In genomic region chr18:2597639-2598038, GRCh38 we compare ENCODE assay signal across 19 cellular contexts. TPM values are rescaled to one million over a fixed set of nuclear protein-coding genes. Genes with fewer than 3 reads are reported as not detected.
DNase-seq lines count a peak whose midpoint lies in the region; ATAC-seq, FAIRE-seq and TF ChIP-seq lines count a peak whose summit lies in the region.
"Had no signal": no experiment of that assay in that cellular context is flagged by ENCODE, and none has a peak within 500 bp of the region (broad histone marks: within the 10 kb centered on the region; RNA-seq: fewer than 3 reads in every experiment).

No MANE protein-coding gene starts in this region.

- H3K27ac ChIP-seq in HepG2 (ENCODE audit: extremely low read length, insufficient read depth, low read length), result no peak overlapping the region
- no peak overlapping the region for H3K27ac ChIP-seq in right lobe of liver
- H3K27ac ChIP-seq in K562 (ENCODE audit: extremely low read depth, low read depth, low read length), result no peak overlapping the region
- no peak overlapping the region for H3K27ac ChIP-seq in uterus
- H3K27ac ChIP-seq: BLaER1 treated with 17β-estradiol and CSF1 and Interleukin-3, amounts not matched to agents 10 nM and 100 nM had no signal

- no peak for TF ChIP-seq RAD21 in HepG2 (CRISPR knock-in tag; IDR thresholded peaks at IDR 0.05)
- no peak for TF ChIP-seq RAD21 in K562 (CRISPR knock-in tag; conservative IDR thresholded peaks at IDR 0.05 in 1 of 2, IDR thresholded peaks at IDR 0.05 in 1 of 2)

- POLR2A ChIA-PET in HepG2 (lab: Yijun Ruan, JAX) (no interaction called here), K562 (lab: Yijun Ruan, JAX) (interaction anchor here (0.6 kb wide), 1 partner anchor 27 kb away, joined by 4 read pairs; no protein-coding TSS in a partner anchor)

- H3K79me2 ChIP-seq in HepG2 (ENCODE audit: insufficient read depth, low read length) (no peaks in the 10 kb centered on the region), K562 (ENCODE audit: control insufficient read depth, insufficient read depth, low read length) (no peaks in the 10 kb centered on the region)

- H3K4me2 ChIP-seq in HepG2 (ENCODE audit: low read depth, low read length), result no peak overlapping the region
- no peak overlapping the region for H3K4me2 ChIP-seq in K562 (ENCODE audit: insufficient read depth, low read length)
- H3K4me2 ChIP-seq: BLaER1 treated with 17β-estradiol and CSF1 and Interleukin-3, amounts not matched to agents 10 nM and 100 nM had no signal

- WGBS in HepG2 (ENCODE audit: low lambda C conversion rate), result 97% methylated on average over 5 of the region's 5 CpGs
- 74% methylated on average over 5 of the region's 5 CpGs for WGBS in right lobe of liver (ENCODE audit: insufficient coverage, low coverage, low lambda C conversion rate, missing lambda C conversion rate)
- 98% methylated on average over 2 of the region's 5 CpGs for WGBS in K562 (ENCODE audit: insufficient coverage, low coverage, missing lambda C conversion rate)

- H3K4me1 ChIP-seq in HepG2 (ENCODE audit: insufficient read depth, low read length), result no peaks in the 10 kb centered on the region
- no peaks in the 10 kb centered on the region for H3K4me1 ChIP-seq in right lobe of liver
- H3K4me1 ChIP-seq in K562 (replicated peaks in 1 of 2; ENCODE audit: control insufficient read depth in 2 of 2, insufficient read depth in 2 of 2, low read length in 2 of 2), result no peaks in the 10 kb centered on the region
- H3K4me1 ChIP-seq in uterus, result no peaks in the 10 kb centered on the region
- H3K4me1 ChIP-seq: HAP-1 had no signal

- in situ Hi-C loops in HepG2 (cut with HindIII; ENCODE audit: extremely low pct_ligation_motif_present, low pct_unique_long_range_greater_than_20kb), result no loop called here
- in situ Hi-C loops in K562 (cut with MboI), result no loop called here

- DNase-seq in T-helper 1 cell (no peak), HepG2 (ENCODE audit: low spot score) (no peak), right lobe of liver (no peak), K562 (ENCODE audit: extremely low read depth in 1 of 4, low spot score in 3 of 4) (no peak), uterus (no peak), GM19240 (ENCODE audit: insufficient read length, low spot score) (no peak)
- DNase-seq in stimulated activated CD4-positive, alpha-beta T cell treated with anti-CD3 and anti-CD28 coated beads, Interleukin-2, amount 100 ng/mL, for 48 hours, result no peak
- DNase-seq: 8988T, DMS53, IMR-90, NCI-H1930, NCI-H2171, NCI-H510A, NCI-H82 had no signal

- no peak for TF ChIP-seq EP300 in HepG2 (IDR thresholded peaks at IDR 0.05; ENCODE audit: low read depth in 2 of 2, low read length in 2 of 2)
- TF ChIP-seq EP300 in HepG2 (CRISPR knock-in tag; IDR thresholded peaks at IDR 0.05; ENCODE audit: borderline replicate concordance), result no peak
- TF ChIP-seq EP300 in K562 (IDR thresholded peaks at IDR 0.05; ENCODE audit: low read length), result no peak

- TF ChIP-seq CTCF in HepG2 (CRISPR knock-in tag; IDR thresholded peaks at IDR 0.05) (no peak), right lobe of liver (IDR thresholded peaks at IDR 0.05) (no peak), K562 (IDR thresholded peaks at IDR 0.05 in 2 of 3, conservative IDR thresholded peaks at IDR 0.05 in 1 of 3; ENCODE audit: insufficient read depth in 2 of 3, low read depth in 1 of 3, low read length in 3 of 3) (no peak), uterus (IDR thresholded peaks at IDR 0.05) (no peak)

- H3K4me3 ChIP-seq in HepG2 (replicated peaks in 1 of 3; ENCODE audit: insufficient read depth in 1 of 3, low read depth in 2 of 3, low read length in 3 of 3) (no peak overlapping the region), right lobe of liver (no peak overlapping the region), K562 (no peak overlapping the region), uterus (no peak overlapping the region)
- H3K4me3 ChIP-seq: BLaER1 treated with 17β-estradiol and CSF1 and Interleukin-3, amounts not matched to agents 10 nM and 100 nM; HAP-1 had no signal

- FAIRE-seq in HepG2 (lab: Jason Lieb, UNC) (peak; percentile 36), K562 (lab: Jason Lieb, UNC) (no peak)
- FAIRE-seq: GM18507, RCC 7860 had no signal

- H3K4me3 Mint-ChIP-seq in T-helper 1 cell treated with Interleukin-12 subunit alpha and Interleukin-12 subunit beta and Interleukin-4 antibody, amounts not matched to agents 30 μg/mL and 1 μg/mL, for 36 hours, result peak overlapping the region; percentile 8

- no peak overlapping the region for H3K9ac ChIP-seq in HepG2 (ENCODE audit: insufficient read depth, low read depth, low read length)
- H3K9ac ChIP-seq in K562 (ENCODE audit: insufficient read depth in 1 of 2, low read depth in 2 of 2, low read length in 2 of 2), result no peak overlapping the region
- H3K9ac ChIP-seq: BLaER1 treated with 17β-estradiol and CSF1 and Interleukin-3, amounts not matched to agents 10 nM and 100 nM had no signal

- H3K27me3 ChIP-seq in HepG2 (ENCODE audit: control insufficient read depth in 1 of 2, insufficient read depth in 2 of 2, low read length in 2 of 2), result no peaks in the 10 kb centered on the region
- no peaks in the 10 kb centered on the region for H3K27me3 ChIP-seq in right lobe of liver
- no peaks in the 10 kb centered on the region for H3K27me3 ChIP-seq in K562 (ENCODE audit: control insufficient read depth in 2 of 2, insufficient read depth in 2 of 2, low read length in 2 of 2)
- H3K27me3 ChIP-seq in uterus, result no peaks in the 10 kb centered on the region
- H3K27me3 ChIP-seq: BLaER1 treated with 17β-estradiol and CSF1 and Interleukin-3, amounts not matched to agents 10 nM and 100 nM had no signal

- H3K9me3 ChIP-seq in HepG2 (ENCODE audit: low read length), result no peaks in the 10 kb centered on the region
- no peaks in the 10 kb centered on the region for H3K9me3 ChIP-seq in right lobe of liver
- H3K9me3 ChIP-seq in K562 (replicated peaks; ENCODE audit: control insufficient read depth, insufficient read depth, low read depth, low read length), result no peaks in the 10 kb centered on the region
- no peaks in the 10 kb centered on the region for H3K9me3 ChIP-seq in uterus
- H3K9me3 ChIP-seq: HAP-1 had no signal

- peaks cover 2 to 30% of the 10 kb centered on the region in 2 experiments; a peak in 4 of 5 replicates for H3K36me3 ChIP-seq in HepG2 (replicated peaks in 1 of 2; ENCODE audit: control insufficient read depth in 1 of 2, insufficient read depth in 2 of 2, low read length in 2 of 2)
- H3K36me3 ChIP-seq in right lobe of liver, result no peaks in the 10 kb centered on the region
- peaks cover 80% of the 10 kb centered on the region for H3K36me3 ChIP-seq in K562 (ENCODE audit: control insufficient read depth, insufficient read depth, low read length)
- H3K36me3 ChIP-seq in uterus, result no peaks in the 10 kb centered on the region

- TF ChIP-seq POLR2A in HepG2 (IDR thresholded peaks at IDR 0.05; ENCODE audit: insufficient read depth in 1 of 2, low read depth in 2 of 2, low read length in 2 of 2) (no peak), right lobe of liver (IDR thresholded peaks at IDR 0.05) (no peak), K562 (conservative IDR thresholded peaks at IDR 0.05) (peak; percentile 51), uterus (IDR thresholded peaks at IDR 0.05) (no peak)

- no peaks in the 10 kb centered on the region for H3K27me3 Mint-ChIP-seq in T-helper 1 cell treated with Interleukin-12 subunit alpha and Interleukin-12 subunit beta and Interleukin-4 antibody, amounts not matched to agents 30 μg/mL and 1 μg/mL, for 36 hours (ENCODE audit: low read depth)

- H4K20me1 ChIP-seq in HepG2 (ENCODE audit: insufficient read depth, low read length) (no peaks in the 10 kb centered on the region), K562 (replicated peaks; ENCODE audit: control insufficient read depth, insufficient read depth, low read length) (no peaks in the 10 kb centered on the region)
- H4K20me1 ChIP-seq: BLaER1 treated with 17β-estradiol and CSF1 and Interleukin-3, amounts not matched to agents 10 nM and 100 nM had no signal

- no peak overlapping the region for H3K27ac Mint-ChIP-seq in T-helper 1 cell treated with Interleukin-12 subunit alpha and Interleukin-12 subunit beta and Interleukin-4 antibody, amounts not matched to agents 30 μg/mL and 1 μg/mL, for 36 hours

- ATAC-seq in HepG2 (no peak), right lobe of liver (no peak), K562 (peak; percentile 42; the same call in 1 of the 3 replicates)

- no peaks in the 10 kb centered on the region for H3K9me1 ChIP-seq in K562 (ENCODE audit: control insufficient read depth, insufficient read depth, low read length)

- peaks cover 4% of the 10 kb centered on the region for H3K9me3 Mint-ChIP-seq in T-helper 1 cell treated with Interleukin-12 subunit alpha and Interleukin-12 subunit beta and Interleukin-4 antibody, amounts not matched to agents 30 μg/mL and 1 μg/mL, for 36 hours

- H2AFZ ChIP-seq in HepG2 (ENCODE audit: low read length), result no peak overlapping the region
- no peak overlapping the region for H2AFZ ChIP-seq in K562 (ENCODE audit: low read depth, low read length)

- no TSS peak for BruUV-seq in HepG2 (replicated peaks; lab: Mats Ljungman, UMichigan)
- BruUV-seq in K562 (replicated peaks; lab: Mats Ljungman, UMichigan), result no TSS peak

- intact Hi-C loops in HepG2 (cut with micrococcal nuclease; ENCODE audit: unreplicated experiment) (no loop called here), right lobe of liver (cut with DNase I) (no loop called here), K562 (cut with micrococcal nuclease) (no loop called here), uterus (cut with DNase I; ENCODE audit: low total_unique reads) (no loop called here)

- CTCF ChIA-PET in HepG2 (lab: Yijun Ruan, JAX; ENCODE audit: low intra/inter-chr PET ratio, low total read pairs), result no interaction called here
- CTCF ChIA-PET in K562 (lab: Yijun Ruan, JAX; ENCODE audit: low intra/inter-chr PET ratio), result no interaction called here

- H3K36me3 Mint-ChIP-seq in T-helper 1 cell treated with Interleukin-12 subunit alpha and Interleukin-12 subunit beta and Interleukin-4 antibody, amounts not matched to agents 30 μg/mL and 1 μg/mL, for 36 hours (ENCODE audit: low read depth), result peaks cover 37% of the 10 kb centered on the region

- peaks cover 32% of the 10 kb centered on the region for H3K4me1 Mint-ChIP-seq in T-helper 1 cell treated with Interleukin-12 subunit alpha and Interleukin-12 subunit beta and Interleukin-4 antibody, amounts not matched to agents 30 μg/mL and 1 μg/mL, for 36 hours (ENCODE audit: low read depth)

RNA-seq across cellular contexts. Expression of gene NDC80, which starts 26.3 kb away (rescaled TPM):
- total RNA-seq in HepG2 (2016; rRNA removed; fragmentation: Illumina TruSeq; extraction: Trizol) (33.0 and 47.0 TPM in 2 replicates), right lobe of liver (1 to 10 TPM in 2 of 6 experiments, under 1 TPM in 3, not detected in 1; 0.34 to 1.6 (median 0.55) TPM), K562 (2014; rRNA removed) (68.1 and 71.1 TPM in 2 replicates), K562 (2014; rRNA removed; fragmentation: Illumina TruSeq; extraction: Trizol) (90.9 and 113 TPM in 2 replicates), K562 (2015; rRNA removed; fragmentation: Illumina TruSeq; extraction: Trizol) (66.7 and 70.4 TPM in 2 replicates), K562 (2021) (57.0 and 65.2 TPM in 2 replicates), uterus (10 to 100 TPM in 1 of 4 donors, 1 to 10 TPM in 1, under 1 TPM in 2; 0.26 to 21.2 (median 0.80) TPM)
- 4.3 and 6.1 TPM in 2 replicates for total RNA-seq in HepG2 (2016; cell fraction: cytosol; rRNA removed; fragmentation: Illumina TruSeq; extraction: Trizol; ENCODE audit: low read depth)
- total RNA-seq in HepG2 (2016; cell fraction: insoluble cytoplasmic fraction; rRNA removed; fragmentation: Illumina TruSeq; extraction: Trizol), result 32.7 and 45.7 TPM in 2 replicates
- total RNA-seq in HepG2 (2016; cell fraction: membrane; rRNA removed; fragmentation: Illumina TruSeq; extraction: Trizol), result 8.2 and 9.5 TPM in 2 replicates
- total RNA-seq in HepG2 (2016; cell fraction: nucleus; rRNA removed; fragmentation: Illumina TruSeq; extraction: Trizol), result 28.1 and 31.1 TPM in 2 replicates
- polyA plus RNA-seq in HepG2 (2011; rRNA removed) (5.5 and 9.6 TPM in 2 replicates), K562 (2011; rRNA removed) (74.9 and 85.7 TPM in 2 replicates), K562 (2014; fragmentation: Illumina TruSeq; extraction: Trizol) (79.2 and 83.3 TPM in 2 replicates), K562 (2014; fragmentation: Nextera tagmentation; extraction: Ambion mirVana) (10 to 100 TPM; 89.3 to 97.9 TPM), K562 (2014; rRNA removed) (72.0 and 82.2 TPM in 2 replicates)
- 3.2 TPM in 2 replicates for polyA plus RNA-seq in HepG2 (2011; cell fraction: cytosol; rRNA removed)
- polyA plus RNA-seq in HepG2 (2011; cell fraction: nucleus; rRNA removed), result 5.3 and 6.6 TPM in 2 replicates
- polyA plus RNA-seq in HepG2 (2012), result 6.5 and 14.5 TPM in 2 replicates
- 2.0 and 2.1 TPM in 2 replicates for polyA plus RNA-seq in HepG2 (2016; cell fraction: cytosol; fragmentation: Illumina TruSeq; extraction: Trizol; ENCODE audit: low read depth)
- polyA plus RNA-seq in HepG2 (2016; cell fraction: insoluble cytoplasmic fraction; fragmentation: Illumina TruSeq; extraction: Trizol; ENCODE audit: low read depth), result 37.2 and 40.2 TPM in 2 replicates
- 2.4 and 3.5 TPM in 2 replicates for polyA plus RNA-seq in HepG2 (2016; cell fraction: membrane; fragmentation: Illumina TruSeq; extraction: Trizol; ENCODE audit: low read depth)
- 23.0 and 26.5 TPM in 2 replicates for polyA plus RNA-seq in HepG2 (2016; cell fraction: nucleus; fragmentation: Illumina TruSeq; extraction: Trizol; ENCODE audit: insufficient read depth, low read depth)
- 6.0 and 39.3 TPM in 2 replicates for polyA minus RNA-seq in HepG2 (2011; rRNA and poly(A)+ RNA removed; ENCODE audit: low replicate concordance)
- 5.6 and 7.0 TPM in 2 replicates for polyA minus RNA-seq in HepG2 (2011; cell fraction: cytosol; rRNA and poly(A)+ RNA removed)
- polyA minus RNA-seq in HepG2 (2011; cell fraction: nucleus; rRNA and poly(A)+ RNA removed), result 32.8 and 47.0 TPM in 2 replicates
- total RNA-seq in K562 (2011; cell fraction: chromatin; rRNA removed; ENCODE audit: low replicate concordance), result 68.9 and 113 TPM in 2 replicates
- total RNA-seq in K562 (2011; cell fraction: nucleolus; rRNA removed), result 48.7 and 60.1 TPM in 2 replicates
- 79.1 and 126 TPM in 2 replicates for total RNA-seq in K562 (2011; cell fraction: nucleoplasm; rRNA removed)
- polyA plus RNA-seq in K562 (2011; cell fraction: cytosol; rRNA removed), result 15.8 and 23.4 TPM in 2 replicates
- polyA plus RNA-seq in K562 (2011; cell fraction: nucleus; rRNA removed), result 45.5 and 71.8 TPM in 2 replicates
- 57.1 and 60.2 TPM in 2 replicates for polyA plus RNA-seq in K562 (2012)
- 79.0 and 99.1 TPM in 2 replicates for polyA minus RNA-seq in K562 (2011; rRNA and poly(A)+ RNA removed)
- polyA minus RNA-seq in K562 (2011; cell fraction: cytosol; rRNA and poly(A)+ RNA removed), result 29.9 and 36.9 TPM in 2 replicates
- polyA minus RNA-seq in K562 (2011; cell fraction: nucleus; rRNA and poly(A)+ RNA removed), result 63.4 and 97.6 TPM in 2 replicates

RNA-seq across cellular contexts. Expression of gene METTL4, which starts 26.3 kb away (rescaled TPM):
- total RNA-seq in HepG2 (2016; rRNA removed; fragmentation: Illumina TruSeq; extraction: Trizol) (6.8 and 8.4 TPM in 2 replicates), right lobe of liver (1 to 10 TPM; 3.2 to 4.9 (median 3.3) TPM), K562 (2014; rRNA removed) (7.9 and 12.3 TPM in 2 replicates), K562 (2014; rRNA removed; fragmentation: Illumina TruSeq; extraction: Trizol) (25.6 and 27.9 TPM in 2 replicates), K562 (2015; rRNA removed; fragmentation: Illumina TruSeq; extraction: Trizol) (17.2 and 19.8 TPM in 2 replicates), K562 (2021) (19.3 and 22.5 TPM in 2 replicates), uterus (10 to 100 TPM in 3 of 4 donors, 1 to 10 TPM in 1; 6.7 to 22.9 (median 18.5) TPM)
- total RNA-seq in HepG2 (2016; cell fraction: cytosol; rRNA removed; fragmentation: Illumina TruSeq; extraction: Trizol; ENCODE audit: low read depth), result 2.2 and 2.6 TPM in 2 replicates
- 10.4 and 11.1 TPM in 2 replicates for total RNA-seq in HepG2 (2016; cell fraction: insoluble cytoplasmic fraction; rRNA removed; fragmentation: Illumina TruSeq; extraction: Trizol)
- total RNA-seq in HepG2 (2016; cell fraction: membrane; rRNA removed; fragmentation: Illumina TruSeq; extraction: Trizol), result 7.2 and 9.1 TPM in 2 replicates
- 14.4 and 14.8 TPM in 2 replicates for total RNA-seq in HepG2 (2016; cell fraction: nucleus; rRNA removed; fragmentation: Illumina TruSeq; extraction: Trizol)
- polyA plus RNA-seq in HepG2 (2011; rRNA removed) (5.6 and 8.1 TPM in 2 replicates), K562 (2011; rRNA removed) (26.6 and 28.2 TPM in 2 replicates), K562 (2014; fragmentation: Illumina TruSeq; extraction: Trizol) (19.8 and 22.1 TPM in 2 replicates), K562 (2014; fragmentation: Nextera tagmentation; extraction: Ambion mirVana) (10 to 100 TPM; 27.1 to 32.8 TPM), K562 (2014; rRNA removed) (17.0 and 18.5 TPM in 2 replicates)
- polyA plus RNA-seq in HepG2 (2011; cell fraction: cytosol; rRNA removed), result 2.8 and 3.9 TPM in 2 replicates
- polyA plus RNA-seq in HepG2 (2011; cell fraction: nucleus; rRNA removed), result 5.4 and 6.7 TPM in 2 replicates
- 5.7 and 6.2 TPM in 2 replicates for polyA plus RNA-seq in HepG2 (2012)
- polyA plus RNA-seq in HepG2 (2016; cell fraction: cytosol; fragmentation: Illumina TruSeq; extraction: Trizol; ENCODE audit: low read depth), result 2.6 and 3.4 TPM in 2 replicates
- polyA plus RNA-seq in HepG2 (2016; cell fraction: insoluble cytoplasmic fraction; fragmentation: Illumina TruSeq; extraction: Trizol; ENCODE audit: low read depth), result 9.9 and 13.8 TPM in 2 replicates
- polyA plus RNA-seq in HepG2 (2016; cell fraction: membrane; fragmentation: Illumina TruSeq; extraction: Trizol; ENCODE audit: low read depth), result 4.2 and 5.2 TPM in 2 replicates
- 22.4 and 23.4 TPM in 2 replicates for polyA plus RNA-seq in HepG2 (2016; cell fraction: nucleus; fragmentation: Illumina TruSeq; extraction: Trizol; ENCODE audit: insufficient read depth, low read depth)
- polyA minus RNA-seq in HepG2 (2011; rRNA and poly(A)+ RNA removed; ENCODE audit: low replicate concordance), result 4.1 and 12.7 TPM in 2 replicates
- polyA minus RNA-seq in HepG2 (2011; cell fraction: cytosol; rRNA and poly(A)+ RNA removed), result 3.7 and 3.9 TPM in 2 replicates
- polyA minus RNA-seq in HepG2 (2011; cell fraction: nucleus; rRNA and poly(A)+ RNA removed), result 20.5 and 21.6 TPM in 2 replicates
- 33.8 and 79.6 TPM in 2 replicates for total RNA-seq in K562 (2011; cell fraction: chromatin; rRNA removed; ENCODE audit: low replicate concordance)
- 12.7 and 20.7 TPM in 2 replicates for total RNA-seq in K562 (2011; cell fraction: nucleolus; rRNA removed)
- total RNA-seq in K562 (2011; cell fraction: nucleoplasm; rRNA removed), result 26.4 and 52.7 TPM in 2 replicates
- 5.1 and 17.4 TPM in 2 replicates for polyA plus RNA-seq in K562 (2011; cell fraction: cytosol; rRNA removed)
- 13.5 and 24.2 TPM in 2 replicates for polyA plus RNA-seq in K562 (2011; cell fraction: nucleus; rRNA removed)
- polyA plus RNA-seq in K562 (2012), result 16.2 and 17.7 TPM in 2 replicates
- polyA minus RNA-seq in K562 (2011; rRNA and poly(A)+ RNA removed), result 28.0 and 34.2 TPM in 2 replicates
- 7.4 and 9.9 TPM in 2 replicates for polyA minus RNA-seq in K562 (2011; cell fraction: cytosol; rRNA and poly(A)+ RNA removed)
- 10.9 and 27.9 TPM in 2 replicates for polyA minus RNA-seq in K562 (2011; cell fraction: nucleus; rRNA and poly(A)+ RNA removed)

RNA-seq across cellular contexts. Expression of gene SMCHD1, which starts 57.9 kb away (rescaled TPM):
- total RNA-seq in HepG2 (2016; rRNA removed; fragmentation: Illumina TruSeq; extraction: Trizol) (93.6 and 110 TPM in 2 replicates), right lobe of liver (10 to 100 TPM; 13.9 to 31.0 (median 17.3) TPM), K562 (2014; rRNA removed) (68.5 and 83.0 TPM in 2 replicates), K562 (2014; rRNA removed; fragmentation: Illumina TruSeq; extraction: Trizol) (119 and 130 TPM in 2 replicates), K562 (2015; rRNA removed; fragmentation: Illumina TruSeq; extraction: Trizol) (131 and 144 TPM in 2 replicates), K562 (2021) (65.2 and 71.1 TPM in 2 replicates), uterus (100 to 1,000 TPM in 2 of 4 donors, 10 to 100 TPM in 2; 58.4 to 270 (median 98.6) TPM)
- total RNA-seq in HepG2 (2016; cell fraction: cytosol; rRNA removed; fragmentation: Illumina TruSeq; extraction: Trizol; ENCODE audit: low read depth), result 13.6 and 15.9 TPM in 2 replicates
- total RNA-seq in HepG2 (2016; cell fraction: insoluble cytoplasmic fraction; rRNA removed; fragmentation: Illumina TruSeq; extraction: Trizol), result 84.6 and 113 TPM in 2 replicates
- 23.8 and 24.6 TPM in 2 replicates for total RNA-seq in HepG2 (2016; cell fraction: membrane; rRNA removed; fragmentation: Illumina TruSeq; extraction: Trizol)
- total RNA-seq in HepG2 (2016; cell fraction: nucleus; rRNA removed; fragmentation: Illumina TruSeq; extraction: Trizol), result 173 and 188 TPM in 2 replicates
- polyA plus RNA-seq in HepG2 (2011; rRNA removed) (17.9 and 21.4 TPM in 2 replicates), K562 (2011; rRNA removed) (71.4 and 72.7 TPM in 2 replicates), K562 (2014; fragmentation: Illumina TruSeq; extraction: Trizol) (64.4 and 76.4 TPM in 2 replicates), K562 (2014; fragmentation: Nextera tagmentation; extraction: Ambion mirVana) (1 to 10 TPM; 6.3 to 6.6 TPM), K562 (2014; rRNA removed) (48.5 and 58.2 TPM in 2 replicates)
- polyA plus RNA-seq in HepG2 (2011; cell fraction: cytosol; rRNA removed), result 6.3 and 9.9 TPM in 2 replicates
- 24.2 and 26.2 TPM in 2 replicates for polyA plus RNA-seq in HepG2 (2011; cell fraction: nucleus; rRNA removed)
- polyA plus RNA-seq in HepG2 (2012), result 24.4 and 28.6 TPM in 2 replicates
- 0.93 and 1.4 TPM in 2 replicates for polyA plus RNA-seq in HepG2 (2016; cell fraction: cytosol; fragmentation: Illumina TruSeq; extraction: Trizol; ENCODE audit: low read depth)
- polyA plus RNA-seq in HepG2 (2016; cell fraction: insoluble cytoplasmic fraction; fragmentation: Illumina TruSeq; extraction: Trizol; ENCODE audit: low read depth), result 52.1 and 55.6 TPM in 2 replicates
- polyA plus RNA-seq in HepG2 (2016; cell fraction: membrane; fragmentation: Illumina TruSeq; extraction: Trizol; ENCODE audit: low read depth), result 2.3 and 3.4 TPM in 2 replicates
- 90.4 and 91.3 TPM in 2 replicates for polyA plus RNA-seq in HepG2 (2016; cell fraction: nucleus; fragmentation: Illumina TruSeq; extraction: Trizol; ENCODE audit: insufficient read depth, low read depth)
- 18.4 and 33.4 TPM in 2 replicates for polyA minus RNA-seq in HepG2 (2011; rRNA and poly(A)+ RNA removed; ENCODE audit: low replicate concordance)
- polyA minus RNA-seq in HepG2 (2011; cell fraction: cytosol; rRNA and poly(A)+ RNA removed), result 38.2 and 47.6 TPM in 2 replicates
- polyA minus RNA-seq in HepG2 (2011; cell fraction: nucleus; rRNA and poly(A)+ RNA removed), result 266 and 276 TPM in 2 replicates
- total RNA-seq in K562 (2011; cell fraction: chromatin; rRNA removed; ENCODE audit: low replicate concordance), result 142 and 837 TPM in 2 replicates
- 44.9 and 97.0 TPM in 2 replicates for total RNA-seq in K562 (2011; cell fraction: nucleolus; rRNA removed)
- 201 and 257 TPM in 2 replicates for total RNA-seq in K562 (2011; cell fraction: nucleoplasm; rRNA removed)
- 8.8 and 31.4 TPM in 2 replicates for polyA plus RNA-seq in K562 (2011; cell fraction: cytosol; rRNA removed)
- 72.9 and 143 TPM in 2 replicates for polyA plus RNA-seq in K562 (2011; cell fraction: nucleus; rRNA removed)
- 31.5 and 37.2 TPM in 2 replicates for polyA plus RNA-seq in K562 (2012)
- polyA minus RNA-seq in K562 (2011; rRNA and poly(A)+ RNA removed), result 235 and 351 TPM in 2 replicates
- 91.7 and 120 TPM in 2 replicates for polyA minus RNA-seq in K562 (2011; cell fraction: cytosol; rRNA and poly(A)+ RNA removed)
- 163 and 443 TPM in 2 replicates for polyA minus RNA-seq in K562 (2011; cell fraction: nucleus; rRNA and poly(A)+ RNA removed)
